ENCODE assay signal across 28 cellular contexts in genomic region chr4:7918981-7919380, GRCh38. TPM values are rescaled to one million over a fixed set of nuclear protein-coding genes. Genes with fewer than 3 reads are reported as not detected.
DNase-seq lines count a peak whose midpoint lies in the region; ATAC-seq and TF ChIP-seq lines count a peak whose summit lies in the region.
"Had no signal": no experiment of that assay in that cellular context is flagged by ENCODE, and none has a peak within 500 bp of the region (broad histone marks: within the 10 kb centered on the region; RNA-seq: fewer than 3 reads in every experiment).

No MANE protein-coding gene starts in this region.

- peak overlapping the region; percentile 12 for H3K18ac ChIP-seq in mesendoderm (ENCODE audit: low read length)

- H3K79me1 ChIP-seq in mesendoderm (ENCODE audit: low read length): peaks cover 28% of the 10 kb centered on the region

- no peak for TF ChIP-seq EP300 in sigmoid colon (IDR thresholded peaks at IDR 0.05)

- H3K4me1 ChIP-seq in cardiac muscle cell (ENCODE audit: low read depth) (peaks cover 4% of the 10 kb centered on the region), heart left ventricle (peaks cover 0 to 13% (median 1%) of the 10 kb centered on the region in 12 donors), mesendoderm (ENCODE audit: control insufficient read depth, low read depth, low read length) (peaks cover 11% of the 10 kb centered on the region), sigmoid colon (peaks cover 0 to 62% (median 44%) of the 10 kb centered on the region in 4 donors), esophagus squamous epithelium (peaks cover 0 to 44% (median 0%) of the 10 kb centered on the region in 3 donors)
- H3K4me1 ChIP-seq: breast epithelium, gastrocnemius medialis had no signal

- no peaks in the 10 kb centered on the region for H3K27me3 Mint-ChIP-seq in progenitor cell of endocrine pancreas
- H3K27me3 Mint-ChIP-seq: activated CD4-positive, alpha-beta T cell treated with anti-CD3 and anti-CD28 coated beads, Interleukin-2, amount 10 ng/mL, durations not matched to agents 7 days and 5 days had no signal

- no peak overlapping the region for H3K4me3 Mint-ChIP-seq in progenitor cell of endocrine pancreas (ENCODE audit: low read depth)
- H3K4me3 Mint-ChIP-seq: activated CD4-positive, alpha-beta T cell treated with anti-CD3 and anti-CD28 coated beads, Interleukin-2, amount 10 ng/mL, durations not matched to agents 7 days and 5 days; activated T-cell treated with anti-CD3 and anti-CD28 coated beads, Interleukin-2, amount 50 U/mL, for 4 hours; CD14-positive monocyte; IgD-negative memory B cell; immature natural killer cell; stimulated activated naive CD8-positive, alpha-beta T cell treated with anti-CD3 and anti-CD28 coated beads, Interleukin-15, Interleukin-2, amounts not matched to agents 100 ng/mL and 50 ng/mL, for 24 hours had no signal

- peaks cover 9% of the 10 kb centered on the region for H3K4me1 Mint-ChIP-seq in progenitor cell of endocrine pancreas (ENCODE audit: low read depth)
- H3K4me1 Mint-ChIP-seq: immature natural killer cell had no signal

- no peak overlapping the region for H2BK5ac ChIP-seq in mesendoderm (ENCODE audit: low read length)

- H3K4me2 ChIP-seq in mesendoderm (ENCODE audit: low read length): no peak overlapping the region
- H3K4me2 ChIP-seq: PC-9 had no signal

- no peak overlapping the region for H3K23ac ChIP-seq in mesendoderm (ENCODE audit: low read length)

- TF ChIP-seq POLR2A in heart left ventricle (IDR thresholded peaks at IDR 0.05): no peak
- no peak for TF ChIP-seq POLR2A in sigmoid colon (IDR thresholded peaks at IDR 0.05)
- no peak for TF ChIP-seq POLR2A in esophagus squamous epithelium (IDR thresholded peaks at IDR 0.05)

- no peak overlapping the region for H3K56ac ChIP-seq in mesendoderm (ENCODE audit: low read length)

- H3K27me3 ChIP-seq in cardiac muscle cell: no peaks in the 10 kb centered on the region
- no peaks in the 10 kb centered on the region for H3K27me3 ChIP-seq in heart left ventricle
- no peaks in the 10 kb centered on the region for H3K27me3 ChIP-seq in mesendoderm (ENCODE audit: insufficient read depth, low read length, poor library complexity)
- no peaks in the 10 kb centered on the region for H3K27me3 ChIP-seq in sigmoid colon
- no peaks in the 10 kb centered on the region for H3K27me3 ChIP-seq in esophagus squamous epithelium
- H3K27me3 ChIP-seq: breast epithelium, gastrocnemius medialis had no signal

- no peaks in the 10 kb centered on the region for H3K36me3 ChIP-seq in cardiac muscle cell
- H3K36me3 ChIP-seq in heart left ventricle: no peaks in the 10 kb centered on the region
- H3K36me3 ChIP-seq in mesendoderm (ENCODE audit: control insufficient read depth, insufficient read depth, low read length): peaks cover 2% of the 10 kb centered on the region
- no peaks in the 10 kb centered on the region for H3K36me3 ChIP-seq in sigmoid colon
- no peaks in the 10 kb centered on the region for H3K36me3 ChIP-seq in esophagus squamous epithelium
- H3K36me3 ChIP-seq: breast epithelium, gastrocnemius medialis had no signal

- H4K8ac ChIP-seq in mesendoderm (ENCODE audit: low read depth, low read length): no peak overlapping the region

- WGBS in heart left ventricle, 4 donors: 66 to 72% (median 70%) methylated on average over 12 of the region's 12 CpGs
- WGBS in mesendoderm (ENCODE audit: extremely low coverage, insufficient coverage, low lambda C conversion rate): no CpG with 5 or more reads among the region's 12 CpGs
- 84 to 86% methylated on average over 12 of the region's 12 CpGs for WGBS in sigmoid colon, 2 donors
- 83 to 87% methylated on average over 10 to 12 of the region's 12 CpGs for WGBS in esophagus squamous epithelium, 2 donors

- no peak overlapping the region for H3K9ac ChIP-seq in mesendoderm (ENCODE audit: low read length)

- no peak for DNase-seq in cardiac muscle cell (ENCODE audit: low read depth in 1 of 2, low spot score in 1 of 2)
- no peak for DNase-seq in heart left ventricle
- peak; percentile 55 for DNase-seq in dermis blood vessel endothelial cell
- DNase-seq in mesendoderm: no peak
- DNase-seq in sigmoid colon: no peak
- no peak for DNase-seq in progenitor cell of endocrine pancreas (ENCODE audit: low spot score, unreplicated experiment)
- DNase-seq in esophagus squamous epithelium (lab: John Stamatoyannopoulos, UW): no peak
- DNase-seq: activated CD4-positive, alpha-beta T cell treated with anti-CD3 and anti-CD28 coated beads, Interleukin-2, amount 10 ng/mL, durations not matched to agents 7 days and 5 days; activated T-cell treated with anti-CD3 and anti-CD28 coated beads, Interleukin-2, amount 50 U/mL, for 4 hours; cortex of kidney; gastrocnemius medialis; hypothalamus; immature natural killer cell; NCI-H1048; NCI-H1694; NCI-H510A treated with DMSO at 0.1 percent for 48 hours; NK-92 treated with Interleukin-12 subunit alpha and Interleukin-12 subunit beta, amount 100 ng/mL, for 24 hours; PC-9; SHP77; SW 1271; T1000 had no signal

- H3K79me2 ChIP-seq in mesendoderm (ENCODE audit: control insufficient read depth, insufficient read depth, low read length): peaks cover 56% of the 10 kb centered on the region

- peaks cover 3% of the 10 kb centered on the region for H3K36me3 Mint-ChIP-seq in progenitor cell of endocrine pancreas (ENCODE audit: insufficient read depth)
- H3K36me3 Mint-ChIP-seq: CD14-positive monocyte had no signal

- no peak for TF ChIP-seq CTCF in cardiac muscle cell (IDR thresholded peaks at IDR 0.05; ENCODE audit: low read depth, low read length)
- no peak for TF ChIP-seq CTCF in heart left ventricle (IDR thresholded peaks at IDR 0.05)
- no peak for TF ChIP-seq CTCF in sigmoid colon (IDR thresholded peaks at IDR 0.05)
- no peak for TF ChIP-seq CTCF in progenitor cell of endocrine pancreas (IDR thresholded peaks at IDR 0.05; ENCODE audit: unreplicated experiment)
- TF ChIP-seq CTCF in esophagus squamous epithelium (IDR thresholded peaks at IDR 0.05): no peak

- H3K9me3 Mint-ChIP-seq in progenitor cell of endocrine pancreas (ENCODE audit: low read depth): no peaks in the 10 kb centered on the region
- H3K9me3 Mint-ChIP-seq: activated CD4-positive, alpha-beta T cell treated with anti-CD3 and anti-CD28 coated beads, Interleukin-2, amount 10 ng/mL, durations not matched to agents 7 days and 5 days; activated T-cell treated with anti-CD3 and anti-CD28 coated beads, Interleukin-2, amount 50 U/mL, for 4 hours; IgD-negative memory B cell; immature natural killer cell; stimulated activated naive CD8-positive, alpha-beta T cell treated with anti-CD3 and anti-CD28 coated beads, Interleukin-15, Interleukin-2, amounts not matched to agents 100 ng/mL and 50 ng/mL, for 24 hours had no signal

- no peak overlapping the region for H3K4ac ChIP-seq in mesendoderm (ENCODE audit: low read depth, low read length)

- H2BK120ac ChIP-seq in mesendoderm (ENCODE audit: low read depth, low read length): no peak overlapping the region

- H3K27ac Mint-ChIP-seq in progenitor cell of endocrine pancreas: no peak overlapping the region
- H3K27ac Mint-ChIP-seq: activated CD4-positive, alpha-beta T cell treated with anti-CD3 and anti-CD28 coated beads, Interleukin-2, amount 10 ng/mL, durations not matched to agents 7 days and 5 days; IgD-negative memory B cell; immature natural killer cell; stimulated activated naive CD8-positive, alpha-beta T cell treated with anti-CD3 and anti-CD28 coated beads, Interleukin-15, Interleukin-2, amounts not matched to agents 100 ng/mL and 50 ng/mL, for 24 hours had no signal

- intact Hi-C loops in heart left ventricle (cut with DNase I) (no loop called here), sigmoid colon (cut with DNase I) (no loop called here), esophagus squamous epithelium (cut with DNase I) (no loop called here)

- no peak overlapping the region for H4K5ac ChIP-seq in mesendoderm (ENCODE audit: low read length)

- H3K4me3 ChIP-seq in cardiac muscle cell (no peak overlapping the region), heart left ventricle (no peak overlapping the region), mesendoderm (ENCODE audit: low read length) (no peak overlapping the region), sigmoid colon (no peak overlapping the region), esophagus squamous epithelium (no peak overlapping the region)
- H3K4me3 ChIP-seq: breast epithelium, gastrocnemius medialis, PC-9 had no signal

- no peak overlapping the region for H2BK15ac ChIP-seq in mesendoderm (replicated peaks; ENCODE audit: low read depth)

- no peak overlapping the region for H2AK5ac ChIP-seq in mesendoderm (ENCODE audit: low read length)

- no peak for ATAC-seq in heart left ventricle
- ATAC-seq in GM21390 (IDR thresholded peaks at IDR 0.05; ENCODE audit: unreplicated experiment): no peak
- ATAC-seq: activated T-cell treated with anti-CD3 and anti-CD28 coated beads, Interleukin-2, amount 50 U/mL, for 4 hours; gastrocnemius medialis; left lobe of liver had no signal

- peak overlapping the region; percentile 14 for H3K27ac ChIP-seq in cardiac muscle cell
- H3K27ac ChIP-seq in heart left ventricle: peak overlapping the region in 1 of 12 donors; percentile 4
- no peak overlapping the region for H3K27ac ChIP-seq in mesendoderm (ENCODE audit: low read depth, low read length)
- peak overlapping the region; percentile 17 to 85 (median 50) for H3K27ac ChIP-seq in sigmoid colon
- H3K27ac ChIP-seq in esophagus squamous epithelium: peak overlapping the region in 1 of 4 donors; percentile 65
- H3K27ac ChIP-seq: 22Rv1, breast epithelium, gastrocnemius medialis, PC-9 had no signal

- H3K9me3 ChIP-seq in cardiac muscle cell (ENCODE audit: low read depth) (no peaks in the 10 kb centered on the region), heart left ventricle (no peaks in the 10 kb centered on the region), sigmoid colon (no peaks in the 10 kb centered on the region), esophagus squamous epithelium (no peaks in the 10 kb centered on the region)
- H3K9me3 ChIP-seq: breast epithelium, gastrocnemius medialis had no signal

RNA-seq across cellular contexts. Expression of gene AFAP1, which starts 20.7 kb away (rescaled TPM):
- 16.3 and 31.9 TPM in 2 replicates for total RNA-seq in cardiac muscle cell
- 10.5 and 19.9 TPM in 2 replicates for polyA plus RNA-seq in cardiac muscle cell
- 10 to 100 TPM in 3 of 9 donors, 1 to 10 TPM in 6; 4.5 to 18.0 (median 7.0) TPM for total RNA-seq in heart left ventricle
- polyA plus RNA-seq in heart left ventricle: 1 to 10 TPM; 2.0 to 4.5 TPM
- 48.5 and 81.3 TPM in 2 replicates for total RNA-seq in dermis blood vessel endothelial cell
- polyA plus RNA-seq in mesendoderm (2013, experiment 1 of 2): 11.2 TPM
- 11.4 TPM for polyA plus RNA-seq in mesendoderm (2013, experiment 2 of 2)
- 10 to 100 TPM; 24.0 to 51.3 (median 38.2) TPM for total RNA-seq in sigmoid colon
- polyA plus RNA-seq in sigmoid colon: 10 to 100 TPM in 1 of 3 donors, 1 to 10 TPM in 2; 7.6 to 14.5 (median 9.6) TPM
- 31.9 and 32.9 TPM in 2 replicates for total RNA-seq in progenitor cell of endocrine pancreas
- total RNA-seq in esophagus squamous epithelium: 10 to 100 TPM in 2 of 4 donors, 1 to 10 TPM in 2; 4.4 to 16.6 (median 10.7) TPM
- polyA plus RNA-seq: CD14-positive monocyte had no signal
